In genomic region chr20:24460712-24461111, GRCh38 we compare ENCODE assay signal across 1 cellular context.
TF ChIP-seq lines count a peak whose summit lies in the region.

No MANE protein-coding gene starts in this region.

TF ChIP-seq in GM23338, 12 proteins besides CTCF, POLR2A, EP300 and RAD21 (continued from another document):
- TF ChIP-seq, protein P1, sequence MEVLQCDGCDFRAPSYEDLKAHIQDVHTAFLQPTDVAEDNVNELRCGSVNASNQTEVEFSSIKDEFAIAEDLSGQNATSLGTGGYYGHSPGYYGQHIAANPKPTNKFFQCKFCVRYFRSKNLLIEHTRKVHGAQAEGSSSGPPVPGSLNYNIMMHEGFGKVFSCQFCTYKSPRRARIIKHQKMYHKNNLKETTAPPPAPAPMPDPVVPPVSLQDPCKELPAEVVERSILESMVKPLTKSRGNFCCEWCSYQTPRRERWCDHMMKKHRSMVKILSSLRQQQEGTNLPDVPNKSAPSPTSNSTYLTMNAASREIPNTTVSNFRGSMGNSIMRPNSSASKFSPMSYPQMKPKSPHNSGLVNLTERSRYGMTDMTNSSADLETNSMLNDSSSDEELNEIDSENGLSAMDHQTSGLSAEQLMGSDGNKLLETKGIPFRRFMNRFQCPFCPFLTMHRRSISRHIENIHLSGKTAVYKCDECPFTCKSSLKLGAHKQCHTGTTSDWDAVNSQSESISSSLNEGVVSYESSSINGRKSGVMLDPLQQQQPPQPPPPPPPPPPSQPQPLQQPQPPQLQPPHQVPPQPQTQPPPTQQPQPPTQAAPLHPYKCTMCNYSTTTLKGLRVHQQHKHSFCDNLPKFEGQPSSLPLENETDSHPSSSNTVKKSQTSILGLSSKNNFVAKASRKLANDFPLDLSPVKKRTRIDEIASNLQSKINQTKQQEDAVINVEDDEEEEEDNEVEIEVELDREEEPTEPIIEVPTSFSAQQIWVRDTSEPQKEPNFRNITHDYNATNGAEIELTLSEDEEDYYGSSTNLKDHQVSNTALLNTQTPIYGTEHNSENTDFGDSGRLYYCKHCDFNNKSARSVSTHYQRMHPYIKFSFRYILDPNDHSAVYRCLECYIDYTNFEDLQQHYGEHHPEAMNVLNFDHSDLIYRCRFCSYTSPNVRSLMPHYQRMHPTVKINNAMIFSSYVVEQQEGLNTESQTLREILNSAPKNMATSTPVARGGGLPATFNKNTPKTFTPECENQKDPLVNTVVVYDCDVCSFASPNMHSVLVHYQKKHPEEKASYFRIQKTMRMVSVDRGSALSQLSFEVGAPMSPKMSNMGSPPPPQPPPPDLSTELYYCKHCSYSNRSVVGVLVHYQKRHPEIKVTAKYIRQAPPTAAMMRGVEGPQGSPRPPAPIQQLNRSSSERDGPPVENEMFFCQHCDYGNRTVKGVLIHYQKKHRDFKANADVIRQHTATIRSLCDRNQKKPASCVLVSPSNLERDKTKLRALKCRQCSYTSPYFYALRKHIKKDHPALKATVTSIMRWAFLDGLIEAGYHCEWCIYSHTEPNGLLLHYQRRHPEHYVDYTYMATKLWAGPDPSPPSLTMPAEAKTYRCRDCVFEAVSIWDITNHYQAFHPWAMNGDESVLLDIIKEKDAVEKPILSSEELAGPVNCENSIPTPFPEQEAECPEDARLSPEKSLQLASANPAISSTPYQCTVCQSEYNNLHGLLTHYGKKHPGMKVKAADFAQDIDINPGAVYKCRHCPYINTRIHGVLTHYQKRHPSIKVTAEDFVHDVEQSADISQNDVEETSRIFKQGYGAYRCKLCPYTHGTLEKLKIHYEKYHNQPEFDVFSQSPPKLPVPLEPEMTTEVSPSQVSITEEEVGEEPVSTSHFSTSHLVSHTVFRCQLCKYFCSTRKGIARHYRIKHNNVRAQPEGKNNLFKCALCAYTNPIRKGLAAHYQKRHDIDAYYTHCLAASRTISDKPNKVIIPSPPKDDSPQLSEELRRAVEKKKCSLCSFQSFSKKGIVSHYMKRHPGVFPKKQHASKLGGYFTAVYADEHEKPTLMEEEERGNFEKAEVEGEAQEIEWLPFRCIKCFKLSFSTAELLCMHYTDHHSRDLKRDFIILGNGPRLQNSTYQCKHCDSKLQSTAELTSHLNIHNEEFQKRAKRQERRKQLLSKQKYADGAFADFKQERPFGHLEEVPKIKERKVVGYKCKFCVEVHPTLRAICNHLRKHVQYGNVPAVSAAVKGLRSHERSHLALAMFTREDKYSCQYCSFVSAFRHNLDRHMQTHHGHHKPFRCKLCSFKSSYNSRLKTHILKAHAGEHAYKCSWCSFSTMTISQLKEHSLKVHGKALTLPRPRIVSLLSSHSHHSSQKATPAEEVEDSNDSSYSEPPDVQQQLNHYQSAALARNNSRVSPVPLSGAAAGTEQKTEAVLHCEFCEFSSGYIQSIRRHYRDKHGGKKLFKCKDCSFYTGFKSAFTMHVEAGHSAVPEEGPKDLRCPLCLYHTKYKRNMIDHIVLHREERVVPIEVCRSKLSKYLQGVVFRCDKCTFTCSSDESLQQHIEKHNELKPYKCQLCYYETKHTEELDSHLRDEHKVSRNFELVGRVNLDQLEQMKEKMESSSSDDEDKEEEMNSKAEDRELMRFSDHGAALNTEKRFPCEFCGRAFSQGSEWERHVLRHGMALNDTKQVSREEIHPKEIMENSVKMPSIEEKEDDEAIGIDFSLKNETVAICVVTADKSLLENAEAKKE (CRISPR knock-in tag; IDR thresholded peaks at IDR 0.05) = no peak
- TF ChIP-seq POLR2AphosphoS5 (IDR thresholded peaks at IDR 0.05; ENCODE audit: low read depth) (no peak), EZH2 (IDR thresholded peaks at IDR 0.05; ENCODE audit: low read depth, unreplicated experiment) (no peak)
- TF ChIP-seq, protein P2, sequence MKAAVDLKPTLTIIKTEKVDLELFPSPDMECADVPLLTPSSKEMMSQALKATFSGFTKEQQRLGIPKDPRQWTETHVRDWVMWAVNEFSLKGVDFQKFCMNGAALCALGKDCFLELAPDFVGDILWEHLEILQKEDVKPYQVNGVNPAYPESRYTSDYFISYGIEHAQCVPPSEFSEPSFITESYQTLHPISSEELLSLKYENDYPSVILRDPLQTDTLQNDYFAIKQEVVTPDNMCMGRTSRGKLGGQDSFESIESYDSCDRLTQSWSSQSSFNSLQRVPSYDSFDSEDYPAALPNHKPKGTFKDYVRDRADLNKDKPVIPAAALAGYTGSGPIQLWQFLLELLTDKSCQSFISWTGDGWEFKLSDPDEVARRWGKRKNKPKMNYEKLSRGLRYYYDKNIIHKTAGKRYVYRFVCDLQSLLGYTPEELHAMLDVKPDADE (IDR thresholded peaks at IDR 0.05) = no peak
TF ChIP-seq in GM23338: peak in this region for 0.
